8 cellular contexts compared by ENCODE assay signal in genomic region chr4:70901984-70902576, GRCh38. TPM values are rescaled to one million over a fixed set of nuclear protein-coding genes. Genes with fewer than 3 reads are reported as not detected.
DNase-seq lines count a peak whose midpoint lies in the region; ATAC-seq and TF ChIP-seq lines count a peak whose summit lies in the region.

Gene MOB1B (plus strand): TSS chr4:70902369. CDS start chr4:70902537, 168 bp downstream.

- H3K27ac Mint-ChIP-seq in chondrocyte (ENCODE audit: unreplicated experiment) = peak within 1 kb of the TSS; percentile 96

- peak within 1 kb of the TSS; percentile 95 for H3K4me3 Mint-ChIP-seq in chondrocyte (ENCODE audit: unreplicated experiment)

- peak within 1 kb of the TSS; percentile 67 for H3K4me3 ChIP-seq in AG10803 (ENCODE audit: low read length)

- DNase-seq in AG10803 (ENCODE audit: low read depth) (peak; percentile 89), NCI-H510A (lab: John Stamatoyannopoulos, UW) (peak; percentile 75), chondrocyte (ENCODE audit: low spot score) (peak; percentile 90), kidney tubule cell (ENCODE audit: low spot score) (peak; percentile 88)
- DNase-seq in activated CD4-positive, alpha-beta T cell treated with anti-CD3 and anti-CD28 coated beads for 24 hours (ENCODE audit: low read depth in 2 of 2) = peak; percentile 74 to 79
- DNase-seq in stimulated activated CD4-positive, alpha-beta T cell treated with anti-CD3 and anti-CD28 coated beads, Interleukin-1b, Interleukin-23, amount 100 ng/mL, for 24 hours (ENCODE audit: low read depth in 4 of 4, low spot score in 1 of 4) = peak; percentile 63 to 83 (median 70)

- ATAC-seq in GM18907 (IDR thresholded peaks at IDR 0.05; ENCODE audit: unreplicated experiment) (peak; percentile 95), HG03159 (IDR thresholded peaks at IDR 0.05; ENCODE audit: unreplicated experiment) (peak; percentile 84)

- H3K36me3 Mint-ChIP-seq in chondrocyte (ENCODE audit: low read depth) = peaks cover 3% of the 10 kb centered on the region

- no peaks in the 10 kb centered on the region for H3K27me3 Mint-ChIP-seq in chondrocyte (ENCODE audit: low read depth)

- no peaks in the 10 kb centered on the region for H3K9me3 Mint-ChIP-seq in chondrocyte (ENCODE audit: low read depth)

- TF ChIP-seq CTCF in AG10803 (conservative IDR thresholded peaks at IDR 0.05; ENCODE audit: low read length) (peak; percentile 46), chondrocyte (IDR thresholded peaks at IDR 0.05) (peak; percentile 73)

- H3K4me1 Mint-ChIP-seq in chondrocyte (ENCODE audit: low read depth) = peaks cover 17% of the 10 kb centered on the region

RNA-seq across cellular contexts. Expression of gene MOB1B, which starts in this region (rescaled TPM):
- total RNA-seq in chondrocyte = 23.3 to 28.8 TPM (median 27.0 TPM) in 3 replicates

Comparison
In these comparisons a context has a peak if more than half of its experiments do, and no peak if none do; other contexts are left out.
1. Peak in every context shown above with its lines: DNase-seq, ATAC-seq and H3K4me3 ChIP-seq.